9 cellular contexts compared by ENCODE assay signal in the genomic region with DNA sequence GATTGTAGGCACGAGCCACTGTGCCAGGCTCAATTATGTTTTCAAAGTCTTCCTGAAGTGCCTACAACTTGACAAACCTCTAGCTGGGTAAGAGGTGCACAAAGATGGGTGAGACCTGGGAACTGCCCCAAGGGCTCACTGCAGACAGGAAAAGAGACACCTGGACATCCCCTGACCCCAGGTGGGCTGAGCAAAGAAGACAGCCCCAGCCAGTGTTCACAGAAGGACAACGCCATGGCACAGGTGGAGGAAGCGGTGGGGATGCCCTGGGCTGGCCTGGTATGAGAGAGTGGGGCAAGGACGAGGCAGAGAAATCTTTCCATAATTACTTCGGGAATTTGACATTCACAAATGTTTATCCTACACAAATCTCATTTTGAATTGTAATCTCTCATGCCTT.
"Had no signal": no experiment of that assay in that cellular context is flagged by ENCODE, and none has a peak within 500 bp of the region (broad histone marks: within the 10 kb centered on the region; RNA-seq: fewer than 3 reads in every experiment).

No MANE protein-coding gene starts in this region.

- H3K27ac ChIP-seq: GM23248 had no signal

- DNase-seq: GM23248, GOT3, H7, H9, HCEC 1CT, HFFc6 had no signal

- ATAC-seq: GM23338, HCT116 had no signal

- H3K4me1 ChIP-seq: HAP-1 had no signal

- H3K9me3 ChIP-seq: HAP-1 had no signal

- H3K4me2 ChIP-seq: GM23338 had no signal

- H3K36me3 ChIP-seq: HAP-1 had no signal

- H2AFZ ChIP-seq: GM23248, GM23338 had no signal

- H3K4me3 ChIP-seq: GM23248, GM23338, HAP-1 had no signal

- H3K9ac ChIP-seq: GM23248 had no signal
